Comparison of ENCODE assay signal across 25 cellular contexts in the genomic region with DNA sequence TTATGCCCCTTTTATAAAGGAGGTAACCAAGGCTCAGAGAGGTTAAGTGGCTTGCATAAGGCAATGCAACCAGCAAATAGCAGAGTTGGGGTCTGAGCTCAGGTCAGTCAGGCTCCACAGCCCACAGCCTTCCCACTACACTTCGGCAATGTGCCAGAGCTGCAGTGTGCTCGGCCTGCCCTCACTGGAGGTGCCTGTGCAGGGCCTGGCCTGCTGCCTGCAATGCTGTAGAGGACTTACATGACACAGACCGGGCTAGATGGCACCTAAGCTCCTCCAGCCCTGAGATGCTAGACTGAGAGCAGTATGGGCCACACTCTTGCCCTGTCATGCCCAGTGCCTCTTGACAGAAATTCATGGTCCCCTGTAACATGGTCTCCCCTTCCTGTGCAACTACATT. TPM values are rescaled to one million over a fixed set of nuclear protein-coding genes. Genes with fewer than 3 reads are reported as not detected.
"Had no signal": no experiment of that assay in that cellular context is flagged by ENCODE, and none has a peak within 500 bp of the region (broad histone marks: within the 10 kb centered on the region; RNA-seq: fewer than 3 reads in every experiment).

No MANE protein-coding gene starts in this region.

- FAIRE-seq: islet of Langerhans had no signal

- H3K4me3 ChIP-seq: lower lobe of right lung, ovary, right atrium auricular region, right lobe of liver, smooth muscle cell, stomach, testis, tibial artery, uterus had no signal

- H3K9me3 ChIP-seq: lower lobe of right lung, ovary, right atrium auricular region, right lobe of liver, stomach, testis, tibial artery, uterus had no signal

- H3K4me2 ChIP-seq: smooth muscle cell had no signal

- H3K4me1 Mint-ChIP-seq: immature natural killer cell; naive thymus-derived CD8-positive, alpha-beta T cell; stimulated activated naive B cell treated with anti-CD40 and anti-IgM and Interleukin-4, amounts not matched to agents 10 μg/mL and 1 μg/mL and 100 μg/mL, for 72 hours had no signal

- H3K27ac Mint-ChIP-seq: immature natural killer cell; naive thymus-derived CD8-positive, alpha-beta T cell; nephron; progenitor cell of endocrine pancreas; stimulated activated naive B cell treated with anti-CD40 and anti-IgM and Interleukin-4, amounts not matched to agents 10 μg/mL and 1 μg/mL and 100 μg/mL, for 72 hours; type B pancreatic cell had no signal

- H3K4me3 Mint-ChIP-seq: immature natural killer cell; naive thymus-derived CD8-positive, alpha-beta T cell; nephron; neural crest cell; stimulated activated naive B cell treated with anti-CD40 and anti-IgM and Interleukin-4, amounts not matched to agents 10 μg/mL and 1 μg/mL and 100 μg/mL, for 72 hours; type B pancreatic cell had no signal

- H3K36me3 ChIP-seq: lower lobe of right lung, ovary, right atrium auricular region, right lobe of liver, uterus had no signal

- ATAC-seq: naive thymus-derived CD8-positive, alpha-beta T cell; stimulated activated naive B cell treated with anti-CD40 and anti-IgM and Interleukin-4, amounts not matched to agents 10 μg/mL and 1 μg/mL and 100 μg/mL, for 72 hours; stimulated activated naive CD8-positive, alpha-beta T cell treated with anti-CD3 and anti-CD28 coated beads, Interleukin-15, Interleukin-2, amounts not matched to agents 100 U/mL and 50 U/mL, for 24 hours had no signal

- H3K9me3 Mint-ChIP-seq: naive thymus-derived CD8-positive, alpha-beta T cell; nephron; neural crest cell; stimulated activated naive B cell treated with anti-CD40 and anti-IgM and Interleukin-4, amounts not matched to agents 10 μg/mL and 1 μg/mL and 100 μg/mL, for 72 hours; type B pancreatic cell had no signal

- H3K4me1 ChIP-seq: lower lobe of right lung, right atrium auricular region, right lobe of liver, stomach, testis, tibial artery, uterus had no signal

- H3K36me3 Mint-ChIP-seq: immature natural killer cell; naive thymus-derived CD8-positive, alpha-beta T cell; stimulated activated naive B cell treated with anti-CD40 and anti-IgM and Interleukin-4, amounts not matched to agents 10 μg/mL and 1 μg/mL and 100 μg/mL, for 72 hours; type B pancreatic cell had no signal

- H3K27ac ChIP-seq: lower lobe of right lung, ovary, right atrium auricular region, right lobe of liver, stomach, testis, tibial artery, uterus had no signal

- H3K27me3 ChIP-seq: ovary, right atrium auricular region, right lobe of liver, stomach, testis, tibial artery, uterus had no signal

- DNase-seq: hypothalamus; immature natural killer cell; lower lobe of right lung; mammary epithelial cell; mesenchymal stem cell; naive thymus-derived CD8-positive, alpha-beta T cell; ovary; right lobe of liver; stimulated activated CD4-positive, alpha-beta T cell treated with anti-CD3 and anti-CD28 coated beads, Interleukin-1b, Interleukin-23, amount 100 ng/mL, for 48 hours; stimulated activated CD4-positive, alpha-beta T cell treated with anti-CD3 and anti-CD28 coated beads, Interleukin-2, amount 100 ng/mL, for 48 hours; stimulated activated CD4-positive, alpha-beta T cell treated with anti-CD3 and anti-CD28 coated beads, Interleukin-4, amount 100 ng/mL, for 4 hours; stimulated activated CD8-positive, alpha-beta memory T cell treated with anti-CD3 and anti-CD28 coated beads, Interleukin-4, amount 100 ng/mL, for 48 hours; stimulated activated naive B cell treated with anti-CD40 and anti-IgM and Interleukin-4, amounts not matched to agents 10 μg/mL and 1 μg/mL and 100 μg/mL, for 72 hours; stimulated activated naive CD8-positive, alpha-beta T cell treated with anti-CD3 and anti-CD28 coated beads, Interleukin-15, Interleukin-2, amounts not matched to agents 100 U/mL and 50 U/mL, for 24 hours; stomach; testis; tibial artery; uterus had no signal

RNA-seq across cellular contexts. Expression of a gene that starts 57.0 kb away (rescaled TPM):
- total RNA-seq: naive thymus-derived CD8-positive, alpha-beta T cell had no signal
- polyA plus RNA-seq: immature natural killer cell; naive thymus-derived CD8-positive, alpha-beta T cell had no signal
